In the genomic region with DNA sequence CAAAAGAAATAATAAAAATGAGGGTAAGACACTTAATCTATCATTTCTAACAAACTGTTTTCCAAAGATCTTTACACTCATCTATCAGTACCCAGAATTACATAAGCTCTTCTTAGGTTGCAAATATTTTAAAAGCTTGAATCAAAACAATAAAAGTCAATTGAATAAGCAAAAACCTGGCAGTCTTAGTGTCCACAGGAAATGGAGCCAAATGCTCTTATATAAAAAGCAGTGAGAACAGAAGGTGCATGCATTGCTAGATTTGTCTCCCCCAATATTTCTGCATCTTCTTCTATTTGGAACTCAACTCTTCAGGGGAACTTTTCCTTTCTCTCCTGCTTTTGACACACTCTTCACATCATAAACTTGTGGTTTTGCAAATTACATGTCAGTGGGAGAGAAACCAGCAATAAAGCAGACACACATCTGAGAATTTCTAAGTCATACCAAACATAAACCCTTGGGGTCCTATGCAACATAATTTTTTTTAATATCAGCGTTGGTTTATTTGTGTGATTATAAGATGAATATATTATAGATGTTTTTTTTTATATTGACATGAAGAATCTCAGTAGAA, we compare ENCODE assay signal across 16 cellular contexts.
DNase-seq lines count a peak whose midpoint lies in the region; ATAC-seq and TF ChIP-seq lines count a peak whose summit lies in the region.
"Had no signal": no experiment of that assay in that cellular context is flagged by ENCODE, and none has a peak within 500 bp of the region (broad histone marks: within the 10 kb centered on the region; RNA-seq: fewer than 3 reads in every experiment).

No MANE protein-coding gene starts in this region.

- no peaks in the 10 kb centered on the region for H3K79me2 ChIP-seq in PC-3 (ENCODE audit: low read length)

- H2AFZ ChIP-seq in PC-3 (ENCODE audit: low read length): no peak overlapping the region

- BruUV-seq in PC-3 (replicated peaks; lab: Mats Ljungman, UMichigan): no TSS peak

- H3K4me3 ChIP-seq in BLaER1 treated with 17β-estradiol and CSF1 and Interleukin-3, amounts not matched to agents 10 nM and 100 nM: no peak overlapping the region
- H3K4me3 ChIP-seq in PC-3 (ENCODE audit: low read length) (no peak overlapping the region), ascending aorta (no peak overlapping the region)
- H3K4me3 ChIP-seq: Peyer's patch had no signal

- DNase-seq in activated CD4-positive, alpha-beta T cell treated with anti-CD3 and anti-CD28 coated beads, Interleukin-2, amount 10 ng/mL, durations not matched to agents 7 days and 5 days: no peak
- no peak for DNase-seq in activated CD4-positive, alpha-beta T cell treated with anti-CD3 and anti-CD28 coated beads for 48 hours
- DNase-seq in PC-3: peak; percentile 11
- DNase-seq in activated naive CD8-positive, alpha-beta T cell treated with anti-CD3 and anti-CD28 coated beads, Interleukin-2, amount 50 U/mL, for 24 hours: no peak
- no peak for DNase-seq in ascending aorta (ENCODE audit: low spot score in 2 of 2)
- DNase-seq in NCI-H526 treated with DMSO at 0.1 percent for 48 hours (lab: John Stamatoyannopoulos, UW): no peak
- DNase-seq: C1 segment of cervical spinal cord, HFFc6, NCI-H1436, NCI-H2029 treated with DMSO at 0.1 percent for 48 hours, NCI-H82, Peyer's patch had no signal

- peaks cover 2% of the 10 kb centered on the region for H3K27me3 Mint-ChIP-seq in activated CD4-positive, alpha-beta T cell treated with anti-CD3 and anti-CD28 coated beads, Interleukin-2, amount 10 ng/mL, durations not matched to agents 7 days and 5 days
- no peaks in the 10 kb centered on the region for H3K27me3 Mint-ChIP-seq in activated naive CD8-positive, alpha-beta T cell treated with anti-CD3 and anti-CD28 coated beads, Interleukin-2, amount 50 U/mL, for 24 hours

- H3K9me3 Mint-ChIP-seq in activated CD4-positive, alpha-beta T cell treated with anti-CD3 and anti-CD28 coated beads, Interleukin-2, amount 10 ng/mL, durations not matched to agents 7 days and 5 days: peaks cover 11% of the 10 kb centered on the region
- no peaks in the 10 kb centered on the region for H3K9me3 Mint-ChIP-seq in activated naive CD8-positive, alpha-beta T cell treated with anti-CD3 and anti-CD28 coated beads, Interleukin-2, amount 50 U/mL, for 24 hours

- H3K27me3 ChIP-seq in BLaER1 treated with 17β-estradiol and CSF1 and Interleukin-3, amounts not matched to agents 10 nM and 100 nM: no peaks in the 10 kb centered on the region
- H3K27me3 ChIP-seq in PC-3 (ENCODE audit: low read length) (no peaks in the 10 kb centered on the region), ascending aorta (no peaks in the 10 kb centered on the region)
- H3K27me3 ChIP-seq: Peyer's patch had no signal

- H3K27ac Mint-ChIP-seq in activated CD4-positive, alpha-beta T cell treated with anti-CD3 and anti-CD28 coated beads, Interleukin-2, amount 10 ng/mL, durations not matched to agents 7 days and 5 days: peak overlapping the region; percentile 91
- H3K27ac Mint-ChIP-seq in activated naive CD8-positive, alpha-beta T cell treated with anti-CD3 and anti-CD28 coated beads, Interleukin-2, amount 50 U/mL, for 24 hours: peak overlapping the region; percentile 6
- H3K27ac Mint-ChIP-seq: HFFc6 had no signal

- CTCF ChIA-PET in activated CD4-positive, alpha-beta T cell treated with anti-CD3 and anti-CD28 coated beads, Interleukin-2, amount 10 ng/mL, durations not matched to agents 7 days and 5 days (lab: Charles Lee): no interaction called here
- CTCF ChIA-PET in PC-3 (lab: Charles Lee): no interaction called here

- no peak; the same call in 1 of the 2 replicates for ATAC-seq in PC-3
- ATAC-seq in activated naive CD8-positive, alpha-beta T cell treated with anti-CD3 and anti-CD28 coated beads, Interleukin-2, amount 50 U/mL, for 24 hours: no peak
- ATAC-seq in HG03342 (IDR thresholded peaks at IDR 0.05; ENCODE audit: unreplicated experiment): no peak
- ATAC-seq: HepG2, Right ventricle myocardium inferior had no signal

- no peaks in the 10 kb centered on the region for H4K20me1 ChIP-seq in BLaER1 treated with 17β-estradiol and CSF1 and Interleukin-3, amounts not matched to agents 10 nM and 100 nM
- H4K20me1 ChIP-seq in PC-3 (ENCODE audit: low read length): no peaks in the 10 kb centered on the region

- TF ChIP-seq CTCF in PC-3 (conservative IDR thresholded peaks at IDR 0.05; ENCODE audit: low read depth, low read length) (no peak), ascending aorta (IDR thresholded peaks at IDR 0.05) (no peak)

- H3K4me1 Mint-ChIP-seq in activated CD4-positive, alpha-beta T cell treated with anti-CD3 and anti-CD28 coated beads, Interleukin-2, amount 10 ng/mL, durations not matched to agents 7 days and 5 days: peaks cover 66% of the 10 kb centered on the region
- peaks cover 15% of the 10 kb centered on the region for H3K4me1 Mint-ChIP-seq in activated naive CD8-positive, alpha-beta T cell treated with anti-CD3 and anti-CD28 coated beads, Interleukin-2, amount 50 U/mL, for 24 hours

- H3K4me2 ChIP-seq in BLaER1 treated with 17β-estradiol and CSF1 and Interleukin-3, amounts not matched to agents 10 nM and 100 nM: peak overlapping the region; percentile 55 to 85 (median 74); a peak in 20 of 22 replicates
- no peak overlapping the region for H3K4me2 ChIP-seq in PC-3 (ENCODE audit: low read length)

- no peak overlapping the region for H3K9ac ChIP-seq in BLaER1 treated with 17β-estradiol and CSF1 and Interleukin-3, amounts not matched to agents 10 nM and 100 nM
- no peak overlapping the region for H3K9ac ChIP-seq in PC-3 (ENCODE audit: low read length)

- intact Hi-C loops in PC-3 (cut with micrococcal nuclease) (no loop called here), ascending aorta (cut with DNase I) (no loop called here)

- H3K9me3 ChIP-seq in BLaER1 treated with 17β-estradiol and CSF1 and Interleukin-3, amounts not matched to agents 10 nM and 100 nM (replicated peaks in 1 of 11): 0 out of 22 replicates have a peak, but pooled peaks cover 0 to under 1% (median 0%) of the 10 kb centered on the region in 11 experiments
- H3K9me3 ChIP-seq in PC-3 (ENCODE audit: low read length) (no peaks in the 10 kb centered on the region), ascending aorta (no peaks in the 10 kb centered on the region)
- H3K9me3 ChIP-seq: Peyer's patch had no signal

- POLR2A ChIA-PET in activated CD4-positive, alpha-beta T cell treated with anti-CD3 and anti-CD28 coated beads, Interleukin-2, amount 10 ng/mL, durations not matched to agents 7 days and 5 days (lab: Charles Lee): no interaction called here
- POLR2A ChIA-PET in PC-3 (lab: Charles Lee; ENCODE audit: unreplicated experiment): no interaction called here

- H3K9me2 ChIP-seq in PC-3 (replicated peaks; ENCODE audit: low read length): 0 out of 2 replicates have a peak, but pooled peaks cover 3% of the 10 kb centered on the region

- H3K36me3 ChIP-seq in BLaER1 treated with 17β-estradiol and CSF1 and Interleukin-3, amounts not matched to agents 10 nM and 100 nM: no peaks in the 10 kb centered on the region
- no peaks in the 10 kb centered on the region for H3K36me3 ChIP-seq in PC-3 (ENCODE audit: low read depth, low read length)
- no peaks in the 10 kb centered on the region for H3K36me3 ChIP-seq in ascending aorta
- H3K36me3 ChIP-seq: Peyer's patch had no signal

- H3K4me3 Mint-ChIP-seq in activated CD4-positive, alpha-beta T cell treated with anti-CD3 and anti-CD28 coated beads, Interleukin-2, amount 10 ng/mL, durations not matched to agents 7 days and 5 days: peak overlapping the region; percentile 51
- no peak overlapping the region for H3K4me3 Mint-ChIP-seq in activated naive CD8-positive, alpha-beta T cell treated with anti-CD3 and anti-CD28 coated beads, Interleukin-2, amount 50 U/mL, for 24 hours
- H3K4me3 Mint-ChIP-seq: HFFc6 had no signal

- peaks cover 21% of the 10 kb centered on the region for H3K36me3 Mint-ChIP-seq in activated CD4-positive, alpha-beta T cell treated with anti-CD3 and anti-CD28 coated beads, Interleukin-2, amount 10 ng/mL, durations not matched to agents 7 days and 5 days (ENCODE audit: low read depth)
- H3K36me3 Mint-ChIP-seq in activated naive CD8-positive, alpha-beta T cell treated with anti-CD3 and anti-CD28 coated beads, Interleukin-2, amount 50 U/mL, for 24 hours (ENCODE audit: low read depth): no peaks in the 10 kb centered on the region

- peaks cover 23 to 47% (median 35%) of the 10 kb centered on the region in 10 experiments for H3K4me1 ChIP-seq in BLaER1 treated with 17β-estradiol and CSF1 and Interleukin-3, amounts not matched to agents 10 nM and 100 nM
- H3K4me1 ChIP-seq in PC-3 (ENCODE audit: insufficient read depth, low read length): peaks cover 6% of the 10 kb centered on the region
- no peaks in the 10 kb centered on the region for H3K4me1 ChIP-seq in ascending aorta

- no peaks in the 10 kb centered on the region for H3F3A ChIP-seq in PC-3 (ENCODE audit: low read length, unreplicated experiment)

- peak overlapping the region in 5 of 11 experiments; percentile 61 to 72 (median 67); a peak in 6 of 22 replicates for H3K27ac ChIP-seq in BLaER1 treated with 17β-estradiol and CSF1 and Interleukin-3, amounts not matched to agents 10 nM and 100 nM
- H3K27ac ChIP-seq in PC-3 (ENCODE audit: low read length) (no peak overlapping the region), ascending aorta (no peak overlapping the region)
- H3K27ac ChIP-seq: Peyer's patch had no signal
